In the genomic region with DNA sequence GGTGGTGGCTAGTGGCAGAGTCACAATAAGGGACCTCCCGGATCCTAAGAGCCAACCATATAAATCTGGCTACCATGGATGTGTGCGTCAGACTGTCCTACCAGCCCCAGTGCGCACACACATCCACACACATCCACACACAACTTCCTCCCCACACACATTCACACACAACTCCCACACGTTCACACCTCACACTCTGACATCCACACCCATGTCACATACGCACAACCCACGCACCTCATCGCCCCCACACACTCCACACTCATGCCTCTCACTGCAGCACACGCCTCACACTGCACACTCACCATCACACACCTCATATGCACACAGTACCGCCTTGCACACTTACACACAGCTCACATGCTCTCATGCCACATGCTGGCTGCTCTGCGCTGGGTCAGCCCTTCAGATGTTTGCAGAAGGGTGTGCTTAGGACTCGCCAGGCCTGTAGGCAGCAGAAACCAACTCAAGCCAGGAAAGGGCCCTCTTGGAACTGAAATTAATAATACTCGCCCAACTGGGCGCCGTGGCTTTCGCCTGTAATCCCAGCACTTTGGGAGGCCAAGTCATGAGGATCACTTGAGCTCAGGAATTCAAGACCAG, we compare ENCODE assay signal across 11 cellular contexts. TPM values are rescaled to one million over a fixed set of nuclear protein-coding genes. Genes with fewer than 3 reads are reported as not detected.
A peak's percentile ranks its signal among the peaks of the same experiment; 100 is the strongest.
DNase-seq lines count a peak whose midpoint lies in the region; ATAC-seq and TF ChIP-seq lines count a peak whose summit lies in the region.
"Had no signal": no experiment of that assay in that cellular context is flagged by ENCODE, and none has a peak within 500 bp of the region (broad histone marks: within the 10 kb centered on the region; RNA-seq: fewer than 3 reads in every experiment).

No MANE protein-coding gene starts in this region.

- H3K4me3 Mint-ChIP-seq in chondrocyte (ENCODE audit: unreplicated experiment): no peak overlapping the region
- peak overlapping the region; percentile 72 for H3K4me3 Mint-ChIP-seq in nephron progenitor cell

- POLR2A ChIA-PET in HEK293 (lab: Yijun Ruan, JAX): no interaction called here

- H3K36me3 ChIP-seq in HEK293 (ENCODE audit: control insufficient read depth in 2 of 2, insufficient read depth in 1 of 2, low read length in 2 of 2): no peaks in the 10 kb centered on the region
- peaks cover 8% of the 10 kb centered on the region for H3K36me3 ChIP-seq in SJCRH30
- H3K36me3 ChIP-seq: suprapubic skin had no signal

- CTCF ChIA-PET in HEK293 (lab: Yijun Ruan, JAX): no interaction called here

- H3K4me3 ChIP-seq in HEK293 (ENCODE audit: low read depth, low read length) (no peak overlapping the region), SJCRH30 (no peak overlapping the region)

- DNase-seq in Daoy (ENCODE audit: low read depth): peak; percentile 6
- DNase-seq in chondrocyte (ENCODE audit: low spot score): no peak
- DNase-seq in nephron progenitor cell: no peak
- no peak for DNase-seq in central memory CD4-positive, alpha-beta T cell
- no peak for DNase-seq in SJCRH30
- DNase-seq: NCI-H446, SIG-M5 had no signal

- no peak overlapping the region for H3K27ac ChIP-seq in HEK293 (ENCODE audit: extremely low read depth, low read depth, low read length)
- H3K27ac ChIP-seq in SJCRH30: no peak overlapping the region
- H3K27ac ChIP-seq: suprapubic skin had no signal

- H3K9me3 Mint-ChIP-seq in chondrocyte (ENCODE audit: low read depth) (peaks cover 3% of the 10 kb centered on the region), nephron progenitor cell (no peaks in the 10 kb centered on the region)

- H3K9me3 ChIP-seq in HEK293 (ENCODE audit: control insufficient read depth, insufficient read depth, low read depth, low read length): no peaks in the 10 kb centered on the region
- no peaks in the 10 kb centered on the region for H3K9me3 ChIP-seq in SJCRH30 (replicated peaks)
- H3K9me3 ChIP-seq: suprapubic skin had no signal

- H3K27me3 Mint-ChIP-seq in chondrocyte (ENCODE audit: low read depth) (peaks cover 3% of the 10 kb centered on the region), nephron progenitor cell (ENCODE audit: low read depth, poor library complexity) (peaks cover 31% of the 10 kb centered on the region)

- H3K4me1 Mint-ChIP-seq in chondrocyte (ENCODE audit: low read depth) (peaks cover 11% of the 10 kb centered on the region), nephron progenitor cell (peaks cover 21% of the 10 kb centered on the region)

- H3K36me3 Mint-ChIP-seq in chondrocyte (ENCODE audit: low read depth) (peaks cover 12% of the 10 kb centered on the region), nephron progenitor cell (ENCODE audit: low read depth) (peaks cover 5% of the 10 kb centered on the region)

- TF ChIP-seq CTCF in HEK293 (tag by site-specific recombination; IDR thresholded peaks at IDR 0.05) (no peak), chondrocyte (IDR thresholded peaks at IDR 0.05) (no peak), nephron progenitor cell (IDR thresholded peaks at IDR 0.05) (no peak)

- peak overlapping the region; percentile 22 for H3K27ac Mint-ChIP-seq in chondrocyte (ENCODE audit: unreplicated experiment)
- no peak overlapping the region for H3K27ac Mint-ChIP-seq in nephron progenitor cell

- no peaks in the 10 kb centered on the region for H3K27me3 ChIP-seq in SJCRH30

- ATAC-seq in GM18511 (IDR thresholded peaks at IDR 0.05; ENCODE audit: unreplicated experiment): no peak

- H3K4me1 ChIP-seq in HEK293 (ENCODE audit: control insufficient read depth, insufficient read depth, low read length): no peaks in the 10 kb centered on the region
- peaks cover 20% of the 10 kb centered on the region for H3K4me1 ChIP-seq in SJCRH30

TF ChIP-seq in HEK293, 187 proteins besides CTCF, POLR2A, EP300 and RAD21:
- TF ChIP-seq EGR2 (tag by site-specific recombination; IDR thresholded peaks at IDR 0.05; ENCODE audit: low read depth) (peak; percentile 99), TCF7L2 (IDR thresholded peaks at IDR 0.05; ENCODE audit: borderline replicate concordance, low read depth, low read length) (no peak), ZNF658 (tag by site-specific recombination; IDR thresholded peaks at IDR 0.05) (peak; percentile 40; the same call in 1 of the 2 replicates), ZNF76 (tag by site-specific recombination; IDR thresholded peaks at IDR 0.05; ENCODE audit: borderline replicate concordance, low read depth) (no peak), ZFHX2 (tag by site-specific recombination; conservative IDR thresholded peaks at IDR 0.05) (peak; percentile 99), ZSCAN23 (tag by site-specific recombination; IDR thresholded peaks at IDR 0.05) (no peak), ZNF600 (tag by site-specific recombination; IDR thresholded peaks at IDR 0.05) (peak; percentile 62; the same call in 1 of the 2 replicates)
- TF ChIP-seq, protein P1, sequence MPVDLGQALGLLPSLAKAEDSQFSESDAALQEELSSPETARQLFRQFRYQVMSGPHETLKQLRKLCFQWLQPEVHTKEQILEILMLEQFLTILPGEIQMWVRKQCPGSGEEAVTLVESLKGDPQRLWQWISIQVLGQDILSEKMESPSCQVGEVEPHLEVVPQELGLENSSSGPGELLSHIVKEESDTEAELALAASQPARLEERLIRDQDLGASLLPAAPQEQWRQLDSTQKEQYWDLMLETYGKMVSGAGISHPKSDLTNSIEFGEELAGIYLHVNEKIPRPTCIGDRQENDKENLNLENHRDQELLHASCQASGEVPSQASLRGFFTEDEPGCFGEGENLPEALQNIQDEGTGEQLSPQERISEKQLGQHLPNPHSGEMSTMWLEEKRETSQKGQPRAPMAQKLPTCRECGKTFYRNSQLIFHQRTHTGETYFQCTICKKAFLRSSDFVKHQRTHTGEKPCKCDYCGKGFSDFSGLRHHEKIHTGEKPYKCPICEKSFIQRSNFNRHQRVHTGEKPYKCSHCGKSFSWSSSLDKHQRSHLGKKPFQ (tag by site-specific recombination; IDR thresholded peaks at IDR 0.05): peak; percentile 84

RNA-seq across cellular contexts. Expression of a gene that starts 3.0 kb away (rescaled TPM):
- not detected in 2 replicates for total RNA-seq in Daoy (2014; rRNA removed; shearing (Covaris generic))
- 0.07 to 0.23 TPM in 2 of 3 replicates, not detected in the other for total RNA-seq in chondrocyte
- 0.04 TPM in 1 of 2 replicates, not detected in the other for total RNA-seq in SJCRH30 (2014; rRNA removed; shearing (Covaris generic))
- total RNA-seq: omental fat pad had no signal

RNA-seq across cellular contexts. Expression of a gene that starts 32.1 kb away (rescaled TPM):
- total RNA-seq in Daoy (2014; rRNA removed; shearing (Covaris generic)): 28.6 and 29.2 TPM in 2 replicates
- total RNA-seq in chondrocyte: 54.5 to 58.3 TPM (median 56.1 TPM) in 3 replicates
- total RNA-seq in SJCRH30 (2014; rRNA removed; shearing (Covaris generic)): 51.4 and 60.9 TPM in 2 replicates
